ENCODE assay signal across 22 cellular contexts in the genomic region with DNA sequence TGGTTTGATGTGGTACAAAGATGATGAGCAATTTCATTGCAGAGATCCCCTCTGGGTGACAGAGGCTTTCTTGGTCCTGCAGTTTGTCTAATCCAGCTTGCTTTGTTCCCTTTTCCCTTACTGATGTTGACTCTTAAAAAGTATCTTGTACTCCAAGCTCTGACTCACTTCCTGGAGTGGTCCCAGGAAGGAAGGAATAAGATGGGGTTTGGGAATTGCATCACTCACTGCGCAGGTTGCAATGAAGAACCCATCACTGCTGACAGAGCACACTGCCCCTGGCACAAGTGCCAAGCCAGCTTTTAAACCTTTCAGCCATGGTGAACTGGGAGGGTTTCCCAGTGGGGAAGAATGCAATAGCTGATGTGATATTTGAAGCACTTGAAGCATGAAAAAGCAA.
DNase-seq lines count a peak whose midpoint lies in the region; ATAC-seq and TF ChIP-seq lines count a peak whose summit lies in the region.
"Had no signal": no experiment of that assay in that cellular context is flagged by ENCODE, and none has a peak within 500 bp of the region (broad histone marks: within the 10 kb centered on the region; RNA-seq: fewer than 3 reads in every experiment).

No MANE protein-coding gene starts in this region.

- no peak overlapping the region for H3K4me2 ChIP-seq in PC-3 (ENCODE audit: low read length)
- H3K4me2 ChIP-seq: BLaER1 had no signal

- no peaks in the 10 kb centered on the region for H3K36me3 ChIP-seq in PC-3 (ENCODE audit: low read depth, low read length)
- no peaks in the 10 kb centered on the region for H3K36me3 ChIP-seq in spleen
- H3K36me3 ChIP-seq: BLaER1, HAP-1 had no signal

- no peak for TF ChIP-seq CTCF in PC-3 (conservative IDR thresholded peaks at IDR 0.05; ENCODE audit: low read depth, low read length)
- TF ChIP-seq CTCF in astrocyte of the spinal cord (IDR thresholded peaks at IDR 0.05; ENCODE audit: low read depth, low read length) = no peak
- no peak for TF ChIP-seq CTCF in spleen (IDR thresholded peaks at IDR 0.05 in 8 of 11, conservative IDR thresholded peaks at IDR 0.05 in 3 of 11)

- ATAC-seq in PC-3 (peak; percentile 82), HG02763 (IDR thresholded peaks at IDR 0.05; ENCODE audit: unreplicated experiment) (no peak), HG02571 (IDR thresholded peaks at IDR 0.05; ENCODE audit: unreplicated experiment) (no peak)

- no peak for TF ChIP-seq POLR2A in spleen (IDR thresholded peaks at IDR 0.05)

- peaks cover 25% of the 10 kb centered on the region for H3K4me1 ChIP-seq in PC-3 (ENCODE audit: insufficient read depth, low read length)
- no peaks in the 10 kb centered on the region for H3K4me1 ChIP-seq in spleen
- H3K4me1 ChIP-seq: BLaER1, HAP-1 had no signal

- H3K9ac ChIP-seq in PC-3 (ENCODE audit: low read length) = no peak overlapping the region
- H3K9ac ChIP-seq: BLaER1, GM23248 had no signal

- H3K27me3 ChIP-seq in PC-3 (ENCODE audit: low read length) (no peaks in the 10 kb centered on the region), spleen (replicated peaks in 1 of 7) (no peaks in the 10 kb centered on the region)
- H3K27me3 ChIP-seq: BLaER1 had no signal

- intact Hi-C loops in PC-3 (cut with micrococcal nuclease) (no loop called here), spleen (cut with DNase I; ENCODE audit: low total_unique reads) (no loop called here)

- CTCF ChIA-PET in PC-3 (lab: Charles Lee) = no interaction called here

- H4K20me1 ChIP-seq in PC-3 (ENCODE audit: low read length) = no peaks in the 10 kb centered on the region
- H4K20me1 ChIP-seq: BLaER1 had no signal

- no peaks in the 10 kb centered on the region for H3F3A ChIP-seq in PC-3 (ENCODE audit: low read length, unreplicated experiment)

- H3K4me3 ChIP-seq in PC-3 (ENCODE audit: low read length) (no peak overlapping the region), astrocyte of the spinal cord (ENCODE audit: low read depth, low read length) (no peak overlapping the region), spleen (no peak overlapping the region)
- H3K4me3 ChIP-seq: BLaER1, GM23248, HAP-1 had no signal

- POLR2A ChIA-PET in PC-3 (lab: Charles Lee; ENCODE audit: unreplicated experiment) = no interaction called here

- no peaks in the 10 kb centered on the region for H3K79me2 ChIP-seq in PC-3 (ENCODE audit: low read length)

- 68 to 87% (median 77%) methylated on average over 1 of the region's 1 CpG for WGBS in spleen, 5 donors

- DNase-seq in H4 (ENCODE audit: low spot score) (peak; percentile 37), PC-3 (peak; percentile 87), astrocyte of the spinal cord (ENCODE audit: low read depth, low spot score) (peak; percentile 32), spleen (no peak), NCI-H1417 (lab: John Stamatoyannopoulos, UW) (no peak)
- DNase-seq: ACHN; CD4-positive, alpha-beta T cell; COR-L47; DND-41; GM23248; Kasumi-1; MM.1S; NCI-H1092; NCI-H1436 treated with DMSO at 0.1 percent for 48 hours; NCI-H1930; NCI-H2227 treated with DMSO at 0.1 percent for 48 hours; OCI-M1; Right ventricle myocardium superior had no signal

- H3K27ac ChIP-seq in PC-3 (ENCODE audit: low read length) (peak overlapping the region; percentile 27; the same call in 1 of the 2 replicates), spleen (no peak overlapping the region)
- H3K27ac ChIP-seq: BLaER1, GM23248 had no signal

- no TSS peak for BruUV-seq in PC-3 (replicated peaks; lab: Mats Ljungman, UMichigan)

- no peaks in the 10 kb centered on the region for H3K9me2 ChIP-seq in PC-3 (replicated peaks; ENCODE audit: low read length)

- in situ Hi-C loops in astrocyte of the spinal cord (cut with HindIII; ENCODE audit: low sequenced_read_pairs) = no loop called here

- no peak overlapping the region for H2AFZ ChIP-seq in PC-3 (ENCODE audit: low read length)
- H2AFZ ChIP-seq: GM23248 had no signal

- no peaks in the 10 kb centered on the region for H3K9me3 ChIP-seq in PC-3 (ENCODE audit: low read length)
- peaks cover 0 to 30% (median 6%) of the 10 kb centered on the region in 8 donors for H3K9me3 ChIP-seq in spleen
- H3K9me3 ChIP-seq: BLaER1, HAP-1 had no signal

Comparison
In these comparisons a context has a peak if more than half of its experiments do, and no peak if none do; other contexts are left out.
1. DNase-seq: peak in H4 (single experiment), PC-3 (single experiment) and astrocyte of the spinal cord (single experiment); none in spleen (single experiment) and NCI-H1417 (0 of 3).